Comparison of ENCODE assay signal across 1 cellular context in the genomic region with DNA sequence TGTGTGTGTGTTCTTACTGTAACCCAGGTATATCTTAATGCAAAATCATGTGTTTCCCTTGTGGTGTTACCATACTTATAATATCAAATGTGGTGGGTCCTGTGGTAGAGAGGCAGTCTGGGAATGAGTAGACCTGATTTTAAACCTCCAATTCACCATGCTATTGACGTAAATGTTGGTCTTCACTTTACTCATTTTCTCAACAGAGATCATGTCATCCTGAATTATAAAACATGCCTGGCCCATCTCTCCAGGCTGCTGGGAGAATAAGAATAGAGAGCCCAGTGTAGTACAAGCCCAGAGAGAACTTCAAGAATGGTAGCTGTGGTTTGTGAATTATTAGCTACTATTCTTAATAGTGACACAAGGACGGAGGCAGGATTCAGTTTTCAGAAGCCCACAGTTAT.
TF ChIP-seq lines count a peak whose summit lies in the region.

No MANE protein-coding gene starts in this region.

TF ChIP-seq in IMR-90, 13 proteins besides CTCF, POLR2A, EP300 and RAD21:
- no peak for TF ChIP-seq BHLHE40 (IDR thresholded peaks at IDR 0.05; ENCODE audit: low read depth, low read length)
- TF ChIP-seq CHD1 (IDR thresholded peaks at IDR 0.05; ENCODE audit: low read depth, low read length): no peak
- no peak for TF ChIP-seq SMC3 (IDR thresholded peaks at IDR 0.05; ENCODE audit: low read depth, low read length)
- TF ChIP-seq, protein P1, sequence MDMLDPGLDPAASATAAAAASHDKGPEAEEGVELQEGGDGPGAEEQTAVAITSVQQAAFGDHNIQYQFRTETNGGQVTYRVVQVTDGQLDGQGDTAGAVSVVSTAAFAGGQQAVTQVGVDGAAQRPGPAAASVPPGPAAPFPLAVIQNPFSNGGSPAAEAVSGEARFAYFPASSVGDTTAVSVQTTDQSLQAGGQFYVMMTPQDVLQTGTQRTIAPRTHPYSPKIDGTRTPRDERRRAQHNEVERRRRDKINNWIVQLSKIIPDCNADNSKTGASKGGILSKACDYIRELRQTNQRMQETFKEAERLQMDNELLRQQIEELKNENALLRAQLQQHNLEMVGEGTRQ (IDR thresholded peaks at IDR 0.05; ENCODE audit: low read depth, low read length): no peak
- TF ChIP-seq RFX5 (IDR thresholded peaks at IDR 0.05; ENCODE audit: low read depth, low read length): no peak
- no peak for TF ChIP-seq NFE2L2 (IDR thresholded peaks at IDR 0.05; ENCODE audit: low read depth, low read length)
- no peak for TF ChIP-seq RCOR1 (IDR thresholded peaks at IDR 0.05; ENCODE audit: insufficient replicate concordance, low read length)
- TF ChIP-seq, protein P2, sequence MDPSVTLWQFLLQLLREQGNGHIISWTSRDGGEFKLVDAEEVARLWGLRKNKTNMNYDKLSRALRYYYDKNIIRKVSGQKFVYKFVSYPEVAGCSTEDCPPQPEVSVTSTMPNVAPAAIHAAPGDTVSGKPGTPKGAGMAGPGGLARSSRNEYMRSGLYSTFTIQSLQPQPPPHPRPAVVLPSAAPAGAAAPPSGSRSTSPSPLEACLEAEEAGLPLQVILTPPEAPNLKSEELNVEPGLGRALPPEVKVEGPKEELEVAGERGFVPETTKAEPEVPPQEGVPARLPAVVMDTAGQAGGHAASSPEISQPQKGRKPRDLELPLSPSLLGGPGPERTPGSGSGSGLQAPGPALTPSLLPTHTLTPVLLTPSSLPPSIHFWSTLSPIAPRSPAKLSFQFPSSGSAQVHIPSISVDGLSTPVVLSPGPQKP (IDR thresholded peaks at IDR 0.05; ENCODE audit: borderline replicate concordance, low read depth, low read length): no peak
- TF ChIP-seq FOS (IDR thresholded peaks at IDR 0.05; ENCODE audit: low read depth, low read length): no peak
- TF ChIP-seq MAFK (IDR thresholded peaks at IDR 0.05; ENCODE audit: low read depth, low read length): no peak
